Comparison of ENCODE assay signal across 21 cellular contexts in genomic region chr2:129181433-129181832, GRCh38.
DNase-seq lines count a peak whose midpoint lies in the region; ATAC-seq, FAIRE-seq and TF ChIP-seq lines count a peak whose summit lies in the region.
"Had no signal": no experiment of that assay in that cellular context is flagged by ENCODE, and none has a peak within 500 bp of the region (broad histone marks: within the 10 kb centered on the region; RNA-seq: fewer than 3 reads in every experiment).

No MANE protein-coding gene starts in this region.

- 0% methylated on average over 1 of the region's 1 CpG for WGBS in GM12878 (ENCODE audit: insufficient coverage, insufficient replicate concordance, low lambda C conversion rate, missing lambda C conversion rate)
- WGBS in mesenchymal stem cell, result no CpG with 5 or more reads among the region's 1 CpG

- intact Hi-C loops in MCF 10A (cut with micrococcal nuclease) (no loop called here), breast epithelium (cut with DNase I; ENCODE audit: low total_unique reads) (no loop called here), GM12878 (cut with micrococcal nuclease; ENCODE audit: unreplicated experiment) (no loop called here)
- intact Hi-C loops in activated T-helper 1 cell treated with anti-CD3 and anti-CD28 coated beads, Interleukin-12 subunit alpha, Interleukin-12 subunit beta, Interleukin-2, Interleukin-4 antibody, amounts not matched to agents 30 ng/mL and 10 ng/mL and 1 ng/mL, durations not matched to agents 14 hours and 24 hours and 36 hours (cut with micrococcal nuclease), result no loop called here

- H3K4me3 ChIP-seq in breast epithelium (no peak overlapping the region), GM12878 (no peak overlapping the region), mesenchymal stem cell (ENCODE audit: insufficient read depth in 1 of 2, low read depth in 1 of 2, low read length in 2 of 2) (no peak overlapping the region)
- H3K4me3 ChIP-seq: A549, BLaER1, GM23338 had no signal

- H3K27me3 ChIP-seq in breast epithelium (no peaks in the 10 kb centered on the region), GM12878 (replicated peaks in 1 of 2; ENCODE audit: control insufficient read depth in 2 of 2, insufficient read depth in 2 of 2, low read length in 1 of 2) (no peaks in the 10 kb centered on the region), mesenchymal stem cell (ENCODE audit: control insufficient read depth in 1 of 2, insufficient read depth in 1 of 2, low read length in 2 of 2) (peaks cover 0 to under 1% of the 10 kb centered on the region in 2 experiments)
- H3K27me3 ChIP-seq: BLaER1 had no signal

- H3K9ac ChIP-seq in GM12878 (ENCODE audit: control insufficient read depth, insufficient read depth, low read length), result no peak overlapping the region
- no peak overlapping the region for H3K9ac ChIP-seq in mesenchymal stem cell (ENCODE audit: low read length)
- H3K9ac ChIP-seq: BLaER1 had no signal

- no peaks in the 10 kb centered on the region for H3K79me2 ChIP-seq in GM12878 (ENCODE audit: control insufficient read depth, insufficient read depth, low read length)

- no peaks in the 10 kb centered on the region for H4K20me1 ChIP-seq in GM12878 (ENCODE audit: control insufficient read depth, insufficient read depth)
- H4K20me1 ChIP-seq: BLaER1 had no signal

- H2BK12ac ChIP-seq in mesenchymal stem cell (ENCODE audit: low read length in 2 of 2), result no peak overlapping the region

- no peak overlapping the region for H2BK15ac ChIP-seq in mesenchymal stem cell (ENCODE audit: low read depth, poor library complexity, severe bottlenecking)

- no peaks in the 10 kb centered on the region for H3K36me3 Mint-ChIP-seq in MCF 10A (ENCODE audit: insufficient read depth, unreplicated experiment)
- H3K36me3 Mint-ChIP-seq in activated T-helper 1 cell treated with anti-CD3 and anti-CD28 coated beads, Interleukin-12 subunit alpha, Interleukin-12 subunit beta, Interleukin-2, Interleukin-4 antibody, amounts not matched to agents 30 ng/mL and 10 ng/mL and 1 ng/mL, durations not matched to agents 14 hours and 24 hours and 36 hours (ENCODE audit: low read depth), result no peaks in the 10 kb centered on the region
- H3K36me3 Mint-ChIP-seq: CD14-positive monocyte; CD4-positive, alpha-beta memory T cell had no signal

- no peak overlapping the region for H4K91ac ChIP-seq in mesenchymal stem cell (ENCODE audit: low read length)

- H3K27ac Mint-ChIP-seq in MCF 10A (ENCODE audit: low read depth, unreplicated experiment), result peak overlapping the region; percentile 27
- no peak overlapping the region for H3K27ac Mint-ChIP-seq in activated T-helper 1 cell treated with anti-CD3 and anti-CD28 coated beads, Interleukin-12 subunit alpha, Interleukin-12 subunit beta, Interleukin-2, Interleukin-4 antibody, amounts not matched to agents 30 ng/mL and 10 ng/mL and 1 ng/mL, durations not matched to agents 14 hours and 24 hours and 36 hours
- H3K27ac Mint-ChIP-seq: CD14-positive monocyte; CD4-positive, alpha-beta memory T cell; GM23338 had no signal

- no peak overlapping the region for H4K8ac ChIP-seq in mesenchymal stem cell (ENCODE audit: low read length)

- no peaks in the 10 kb centered on the region for H3K9me3 Mint-ChIP-seq in MCF 10A (ENCODE audit: unreplicated experiment)
- H3K9me3 Mint-ChIP-seq in activated T-helper 1 cell treated with anti-CD3 and anti-CD28 coated beads, Interleukin-12 subunit alpha, Interleukin-12 subunit beta, Interleukin-2, Interleukin-4 antibody, amounts not matched to agents 30 ng/mL and 10 ng/mL and 1 ng/mL, durations not matched to agents 14 hours and 24 hours and 36 hours, result no peaks in the 10 kb centered on the region
- H3K9me3 Mint-ChIP-seq: GM23338 had no signal

- H3K27ac ChIP-seq in breast epithelium, result no peak overlapping the region
- H3K27ac ChIP-seq in GM12878 (ENCODE audit: control insufficient read depth, insufficient read depth), result no peak overlapping the region
- H3K27ac ChIP-seq in mesenchymal stem cell (ENCODE audit: low read length, poor library complexity, severe bottlenecking), result no peak overlapping the region
- H3K27ac ChIP-seq: 22Rv1, A549, BLaER1 had no signal

- no peak for FAIRE-seq in GM12878 (lab: Jason Lieb, UNC)
- FAIRE-seq: A549, GM12891, H54 had no signal

- no peak for TF ChIP-seq POLR2A in breast epithelium (IDR thresholded peaks at IDR 0.05)
- no peak for TF ChIP-seq POLR2A in GM12878 (IDR thresholded peaks at IDR 0.05; ENCODE audit: low read depth, low read length)

- no peak overlapping the region for H2BK120ac ChIP-seq in mesenchymal stem cell (ENCODE audit: low read depth, low read length)

- H3K4me1 ChIP-seq in breast epithelium (no peaks in the 10 kb centered on the region), GM12878 (ENCODE audit: control insufficient read depth, insufficient read depth, low read length) (no peaks in the 10 kb centered on the region), mesenchymal stem cell (ENCODE audit: control insufficient read depth, insufficient read depth, low read depth, low read length) (no peaks in the 10 kb centered on the region)
- H3K4me1 ChIP-seq: A549, BLaER1 had no signal

- TF ChIP-seq CTCF in MCF 10A (IDR thresholded peaks at IDR 0.05; ENCODE audit: unreplicated experiment), result no peak
- no peak for TF ChIP-seq CTCF in breast epithelium (IDR thresholded peaks at IDR 0.05)
- TF ChIP-seq CTCF in GM12878 (IDR thresholded peaks at IDR 0.05 in 2 of 3, conservative IDR thresholded peaks at IDR 0.05 in 1 of 3; ENCODE audit: control insufficient read depth in 2 of 3, extremely low read depth in 1 of 3, insufficient read depth in 1 of 3, low read depth in 3 of 3, low read length in 3 of 3), result no peak

- H3K4ac ChIP-seq in mesenchymal stem cell (ENCODE audit: low read depth in 1 of 2, low read length in 2 of 2), result no peak overlapping the region

- POLR2A ChIA-PET in MCF 10A (lab: Yijun Ruan, JAX) (interaction anchor here (1.0 kb wide), 1 partner anchor 66 kb away, joined by 3 read pairs; no protein-coding TSS in a partner anchor), GM12878 (lab: Charles Lee) (no interaction called here)

- RAD21 ChIA-PET in GM12878 (lab: Charles Lee; ENCODE audit: unreplicated experiment), result no interaction called here

- BruUV-seq in MCF 10A (replicated peaks; lab: Mats Ljungman, UMichigan), result no TSS peak
- no TSS peak for BruUV-seq in GM12878 (replicated peaks; lab: Mats Ljungman, UMichigan)

- H3K4me2 ChIP-seq in GM12878 (ENCODE audit: control insufficient read depth, insufficient read depth) (no peak overlapping the region), mesenchymal stem cell (ENCODE audit: low read length, poor library complexity, severe bottlenecking) (no peak overlapping the region)
- H3K4me2 ChIP-seq: A549, BLaER1, GM23338 had no signal

- H3K14ac ChIP-seq in mesenchymal stem cell (ENCODE audit: low read length in 2 of 2), result no peak overlapping the region

- no peak overlapping the region for H2AFZ ChIP-seq in GM12878 (ENCODE audit: control insufficient read depth, low read depth, low read length)
- H2AFZ ChIP-seq in mesenchymal stem cell (ENCODE audit: low read depth, low read length), result no peak overlapping the region
- H2AFZ ChIP-seq: GM23338 had no signal

- H3K9me3 ChIP-seq in breast epithelium (no peaks in the 10 kb centered on the region), GM12878 (replicated peaks; ENCODE audit: control insufficient read depth, insufficient read depth, low read length) (no peaks in the 10 kb centered on the region), mesenchymal stem cell (ENCODE audit: control insufficient read depth, low read length) (no peaks in the 10 kb centered on the region)
- H3K9me3 ChIP-seq: A549, BLaER1 had no signal

- no peak overlapping the region for H2BK5ac ChIP-seq in mesenchymal stem cell (ENCODE audit: low read depth, low read length, poor library complexity, severe bottlenecking)

- H3K18ac ChIP-seq in mesenchymal stem cell (ENCODE audit: low read depth in 1 of 2, low read length in 2 of 2), result no peak overlapping the region

- no peaks in the 10 kb centered on the region for H3K79me1 ChIP-seq in mesenchymal stem cell (replicated peaks; ENCODE audit: low read length, poor library complexity, severe bottlenecking)

- H3K4me1 Mint-ChIP-seq in MCF 10A (ENCODE audit: insufficient read depth, unreplicated experiment), result peaks cover 34% of the 10 kb centered on the region
- H3K4me1 Mint-ChIP-seq in activated T-helper 1 cell treated with anti-CD3 and anti-CD28 coated beads, Interleukin-12 subunit alpha, Interleukin-12 subunit beta, Interleukin-2, Interleukin-4 antibody, amounts not matched to agents 30 ng/mL and 10 ng/mL and 1 ng/mL, durations not matched to agents 14 hours and 24 hours and 36 hours (ENCODE audit: low read depth), result no peaks in the 10 kb centered on the region
- H3K4me1 Mint-ChIP-seq: CD14-positive monocyte; CD4-positive, alpha-beta memory T cell had no signal

- no peaks in the 10 kb centered on the region for H3K36me3 ChIP-seq in breast epithelium
- no peaks in the 10 kb centered on the region for H3K36me3 ChIP-seq in GM12878 (ENCODE audit: control insufficient read depth in 2 of 2, insufficient read depth in 2 of 2, low read length in 1 of 2)
- H3K36me3 ChIP-seq in mesenchymal stem cell (ENCODE audit: control insufficient read depth in 1 of 2, insufficient read depth in 2 of 2, low read depth in 1 of 2, low read length in 2 of 2), result no peaks in the 10 kb centered on the region
- H3K36me3 ChIP-seq: BLaER1 had no signal

- H3K23ac ChIP-seq in mesenchymal stem cell (ENCODE audit: low read length in 2 of 2), result no peak overlapping the region

- H2AK5ac ChIP-seq in mesenchymal stem cell (ENCODE audit: low read length, severe bottlenecking), result no peak overlapping the region

- CTCF ChIA-PET in MCF 10A (lab: Yijun Ruan, JAX) (interaction anchor here (0.7 kb wide), 1 partner anchor 871 kb away, joined by 3 read pairs; no protein-coding TSS in a partner anchor), GM12878 (lab: Yijun Ruan, JAX) (interaction anchor here (0.6 kb wide), 1 partner anchor 978 kb away, joined by 3 read pairs; no protein-coding TSS in a partner anchor)

- no peak for DNase-seq in MCF 10A (ENCODE audit: unreplicated experiment)
- no peak for DNase-seq in breast epithelium (ENCODE audit: low spot score in 2 of 2)
- DNase-seq in GM12878 (ENCODE audit: low read depth, low spot score), result no peak
- no peak for DNase-seq in activated T-helper 1 cell treated with anti-CD3 and anti-CD28 coated beads, Interleukin-12 subunit alpha, Interleukin-12 subunit beta, Interleukin-2, Interleukin-4 antibody, amounts not matched to agents 30 ng/mL and 10 ng/mL and 1 ng/mL, durations not matched to agents 14 hours and 24 hours and 36 hours (ENCODE audit: low spot score)
- no peak for DNase-seq in T-helper 9 cell
- no peak for DNase-seq in mesenchymal stem cell
- DNase-seq: CD4-positive, alpha-beta memory T cell; DMS153; DMS79 treated with DMSO at 0.1 percent for 48 hours; GF-D8; HCEC 1CT; Kasumi-1; KG1 had no signal

- TF ChIP-seq RAD21 in GM12878 (IDR thresholded peaks at IDR 0.05; ENCODE audit: insufficient read depth, low read depth, low read length), result no peak

- SMC1A ChIA-PET in GM12878 (lab: Charles Lee; ENCODE audit: uncharacterized antibody, unreplicated experiment), result no interaction called here

- in situ Hi-C loops in GM12878 (cut with MboI), result no loop called here

- TF ChIP-seq EP300 in GM12878 (IDR thresholded peaks at IDR 0.05; ENCODE audit: borderline replicate concordance in 1 of 2, control insufficient read depth in 1 of 2, low read depth in 2 of 2, low read length in 2 of 2), result no peak

- no peaks in the 10 kb centered on the region for H3K27me3 Mint-ChIP-seq in MCF 10A (ENCODE audit: insufficient read depth, unreplicated experiment)
- H3K27me3 Mint-ChIP-seq in activated T-helper 1 cell treated with anti-CD3 and anti-CD28 coated beads, Interleukin-12 subunit alpha, Interleukin-12 subunit beta, Interleukin-2, Interleukin-4 antibody, amounts not matched to agents 30 ng/mL and 10 ng/mL and 1 ng/mL, durations not matched to agents 14 hours and 24 hours and 36 hours (ENCODE audit: insufficient read depth), result no peaks in the 10 kb centered on the region
- H3K27me3 Mint-ChIP-seq: CD4-positive, alpha-beta memory T cell had no signal

- ATAC-seq in HG02852 (IDR thresholded peaks at IDR 0.05; ENCODE audit: unreplicated experiment) (peak; percentile 55), GM12878 (peak; percentile 81)
- ATAC-seq: A549, GM23338 had no signal

- H3K4me3 Mint-ChIP-seq in MCF 10A (ENCODE audit: unreplicated experiment), result no peak overlapping the region
- H3K4me3 Mint-ChIP-seq in activated T-helper 1 cell treated with anti-CD3 and anti-CD28 coated beads, Interleukin-12 subunit alpha, Interleukin-12 subunit beta, Interleukin-2, Interleukin-4 antibody, amounts not matched to agents 30 ng/mL and 10 ng/mL and 1 ng/mL, durations not matched to agents 14 hours and 24 hours and 36 hours, result no peak overlapping the region
- H3K4me3 Mint-ChIP-seq: CD14-positive monocyte; CD4-positive, alpha-beta memory T cell; GM23338 had no signal
